In the genomic region with DNA sequence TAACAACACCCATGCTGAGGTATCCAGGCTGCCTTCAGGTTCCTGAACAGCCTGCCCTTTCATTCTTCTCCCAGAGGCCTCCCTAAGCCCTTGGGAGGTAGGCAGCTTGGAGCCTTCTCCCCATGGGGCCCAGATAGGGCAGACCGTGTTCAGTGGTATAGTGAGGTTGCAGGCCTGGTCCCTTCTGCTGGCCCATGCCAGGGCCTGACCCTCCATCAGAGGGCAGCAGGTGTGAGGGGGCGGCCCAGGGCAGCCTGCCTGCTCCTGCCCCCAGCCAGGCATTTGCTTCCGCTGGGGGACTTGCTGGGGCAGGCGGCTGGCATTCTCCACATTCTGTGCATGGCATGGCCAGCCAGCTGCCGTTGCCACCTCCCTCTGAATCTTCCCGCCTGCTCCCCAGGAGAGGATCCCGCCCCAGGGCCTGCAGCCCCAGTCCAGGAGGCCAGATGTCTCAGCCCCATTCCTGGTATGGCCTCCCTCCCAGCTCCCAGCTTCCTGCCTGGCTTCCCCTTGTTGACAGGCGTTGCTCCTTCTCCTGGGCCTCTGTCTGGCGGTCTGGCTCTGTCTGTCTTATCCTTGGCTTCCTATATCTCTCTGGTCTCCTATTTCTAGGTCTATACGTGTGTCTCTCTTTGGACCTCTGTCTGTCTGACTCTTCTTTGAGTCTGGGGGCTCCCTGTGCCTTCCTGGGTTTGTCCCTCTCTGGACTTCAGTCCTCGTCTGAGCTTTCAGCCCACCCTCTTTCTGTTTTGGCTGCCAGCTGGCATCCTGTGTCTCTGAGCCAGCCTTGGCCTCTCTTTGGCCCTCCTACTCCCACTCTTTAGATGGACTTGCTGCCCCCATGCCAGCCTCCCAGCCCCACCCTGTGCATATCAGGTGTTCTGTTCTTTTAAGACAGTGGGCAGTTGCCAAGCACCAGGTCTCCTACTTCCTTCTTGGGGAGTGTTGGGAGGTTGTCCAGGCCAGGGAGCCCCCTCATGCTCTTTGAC, we compare ENCODE assay signal across 8 cellular contexts. TPM values are rescaled to one million over a fixed set of nuclear protein-coding genes. Genes with fewer than 3 reads are reported as not detected.
DNase-seq lines count a peak whose midpoint lies in the region; ATAC-seq and TF ChIP-seq lines count a peak whose summit lies in the region.

No MANE protein-coding gene starts in this region.

- H3K4me3 ChIP-seq in fibroblast of pulmonary artery (replicated peaks; ENCODE audit: low read depth, low read length) (no peak overlapping the region), sigmoid colon (peak overlapping the region in 1 of 4 donors; percentile 7)

- peaks cover 10 to 20% (median 15%) of the 10 kb centered on the region in 4 donors for H3K36me3 ChIP-seq in sigmoid colon

- intact Hi-C loops in sigmoid colon (cut with DNase I): no loop called here

- TF ChIP-seq POLR2A in sigmoid colon (IDR thresholded peaks at IDR 0.05): no peak

- H3K27me3 ChIP-seq in sigmoid colon: no peaks in the 10 kb centered on the region

- no peaks in the 10 kb centered on the region for H3K9me3 ChIP-seq in sigmoid colon

- 59 to 65% methylated on average over 11 of the region's 11 CpGs for WGBS in sigmoid colon, 2 donors

- H3K4me1 ChIP-seq in sigmoid colon: peaks cover 0 to 85% (median 70%) of the 10 kb centered on the region in 4 donors

- no peak for TF ChIP-seq EP300 in sigmoid colon (IDR thresholded peaks at IDR 0.05)

- DNase-seq in ELR (ENCODE audit: low read depth) (peak; percentile 46), RWPE1 (ENCODE audit: low spot score) (peak; percentile 67), fibroblast of pulmonary artery (ENCODE audit: low read depth) (peak; percentile 52), sigmoid colon (peak; percentile 72)

- TF ChIP-seq CTCF in RWPE1 (conservative IDR thresholded peaks at IDR 0.05; ENCODE audit: low read depth): peak; percentile 38
- TF ChIP-seq CTCF in fibroblast of pulmonary artery (IDR thresholded peaks at IDR 0.05; ENCODE audit: low read length, missing control alignments): no peak
- no peak for TF ChIP-seq CTCF in sigmoid colon (IDR thresholded peaks at IDR 0.05)

- H3K27ac ChIP-seq in RWPE1 (peak overlapping the region; percentile 100), sigmoid colon (peak overlapping the region; percentile 94 to 99 (median 96))

- POLR2A ChIA-PET in RWPE1 (lab: Yijun Ruan, JAX; ENCODE audit: low non-redundant PET): interaction anchor here (0.8 to 1.9 kb wide), 3 partner anchors 24 to 35 kb away, joined by 3 to 4 read pairs (median 3); partner anchors contain the start of gene PAFAH1B3

- CTCF ChIA-PET in RWPE1 (lab: Yijun Ruan, JAX): interaction anchor here (0.6 to 2.7 kb wide), 8 partner anchors 8 to 167 kb away, joined by 3 to 15 read pairs (median 6); no protein-coding TSS in a partner anchor

- ATAC-seq in HG02852 (IDR thresholded peaks at IDR 0.05; ENCODE audit: unreplicated experiment) (no peak), GM21515 (IDR thresholded peaks at IDR 0.05; ENCODE audit: unreplicated experiment) (no peak), GM21619 (IDR thresholded peaks at IDR 0.05; ENCODE audit: unreplicated experiment) (no peak), GM21717 (IDR thresholded peaks at IDR 0.05; ENCODE audit: unreplicated experiment) (no peak)

RNA-seq across cellular contexts. Expression of gene CIC, which starts 9.1 kb away (rescaled TPM):
- total RNA-seq in sigmoid colon: 10 to 100 TPM; 16.0 to 31.3 (median 24.9) TPM
- polyA plus RNA-seq in sigmoid colon: 10 to 100 TPM in 2 of 3 donors, 1 to 10 TPM in 1; 8.4 to 42.1 (median 17.3) TPM

RNA-seq across cellular contexts. Expression of gene ERF, which starts 23.2 kb away (rescaled TPM):
- 10 to 100 TPM; 18.9 to 39.3 (median 25.6) TPM for total RNA-seq in sigmoid colon
- 10 to 100 TPM; 18.6 to 42.8 (median 23.6) TPM for polyA plus RNA-seq in sigmoid colon

RNA-seq across cellular contexts. Expression of gene PRR19, which starts 23.8 kb away (rescaled TPM):
- total RNA-seq in sigmoid colon: not detected
- polyA plus RNA-seq in sigmoid colon: under 1 TPM in 2 of 3 donors, not detected in 1; 0.69 to 0.79 TPM

RNA-seq across cellular contexts. Expression of gene PAFAH1B3, which starts 24.3 kb away (rescaled TPM):
- 1 to 10 TPM; 5.6 to 8.6 (median 6.0) TPM for total RNA-seq in sigmoid colon
- polyA plus RNA-seq in sigmoid colon: 10 to 100 TPM; 27.0 to 44.3 (median 27.7) TPM

RNA-seq across cellular contexts. Expression of gene TMEM145, which starts 35.0 kb away (rescaled TPM):
- total RNA-seq in sigmoid colon: 1 to 10 TPM in 1 of 4 donors, under 1 TPM in 2, not detected in 1; 0.54 to 4.4 (median 0.71) TPM
- under 1 TPM in 1 of 3 donors, not detected in 2; 0.58 TPM for polyA plus RNA-seq in sigmoid colon
